In genomic region chr3:195212033-195212748, GRCh38 we compare ENCODE assay signal across 19 cellular contexts.
"Had no signal": no experiment of that assay in that cellular context is flagged by ENCODE, and none has a peak within 500 bp of the region (broad histone marks: within the 10 kb centered on the region; RNA-seq: fewer than 3 reads in every experiment).

No MANE protein-coding gene starts in this region.

- DNase-seq: activated CD4-positive, alpha-beta memory T cell treated with anti-CD3 and anti-CD28 coated beads, Interleukin-2, amount 10 ng/mL, durations not matched to agents 7 days and 5 days; activated CD4-positive, alpha-beta T cell treated with anti-CD3 and anti-CD28 coated beads for 48 hours; activated CD4-positive, CD25-positive, alpha-beta regulatory T cell; activated CD8-positive, alpha-beta memory T cell treated with anti-CD3 and anti-CD28 coated beads, Interleukin-2, amount 10 ng/mL, durations not matched to agents 7 days and 5 days; activated naive CD4-positive, alpha-beta T cell treated with anti-CD3 and anti-CD28 coated beads, Interleukin-2, amount 10 ng/mL, durations not matched to agents 7 days and 5 days; aorta; effector CD4-positive, alpha-beta T cell; lower lobe of right lung; nephron progenitor cell; occipital lobe; stomach; T-helper 1 cell; T-helper 9 cell; testis had no signal

- ATAC-seq: activated CD8-positive, alpha-beta memory T cell treated with anti-CD3 and anti-CD28 coated beads, Interleukin-2, amount 10 ng/mL, durations not matched to agents 7 days and 5 days; esophagus mucosa; lower lobe of right lung; SK-N-SH treated with all-trans-retinoic acid at 6 μM for 48 hours had no signal

- H3K4me3 Mint-ChIP-seq: activated CD4-positive, alpha-beta memory T cell treated with anti-CD3 and anti-CD28 coated beads, Interleukin-2, amount 10 ng/mL, durations not matched to agents 7 days and 5 days; activated CD8-positive, alpha-beta memory T cell treated with anti-CD3 and anti-CD28 coated beads, Interleukin-2, amount 10 ng/mL, durations not matched to agents 7 days and 5 days; activated naive CD4-positive, alpha-beta T cell treated with anti-CD3 and anti-CD28 coated beads, Interleukin-2, amount 10 ng/mL, durations not matched to agents 7 days and 5 days; mesothelial cell of epicardium; nephron progenitor cell had no signal

- H3K27me3 Mint-ChIP-seq: activated CD4-positive, alpha-beta memory T cell treated with anti-CD3 and anti-CD28 coated beads, Interleukin-2, amount 10 ng/mL, durations not matched to agents 7 days and 5 days; activated CD8-positive, alpha-beta memory T cell treated with anti-CD3 and anti-CD28 coated beads, Interleukin-2, amount 10 ng/mL, durations not matched to agents 7 days and 5 days; activated naive CD4-positive, alpha-beta T cell treated with anti-CD3 and anti-CD28 coated beads, Interleukin-2, amount 10 ng/mL, durations not matched to agents 7 days and 5 days; progenitor cell of endocrine pancreas had no signal

- H3K36me3 Mint-ChIP-seq: activated CD8-positive, alpha-beta memory T cell treated with anti-CD3 and anti-CD28 coated beads, Interleukin-2, amount 10 ng/mL, durations not matched to agents 7 days and 5 days; activated naive CD4-positive, alpha-beta T cell treated with anti-CD3 and anti-CD28 coated beads, Interleukin-2, amount 10 ng/mL, durations not matched to agents 7 days and 5 days had no signal

- H3K36me3 ChIP-seq: breast epithelium, lower lobe of right lung, stomach had no signal

- H3K27me3 ChIP-seq: breast epithelium, stomach, testis had no signal

- H3K9me3 ChIP-seq: breast epithelium, lower lobe of right lung, stomach, testis had no signal

- H3K27ac Mint-ChIP-seq: activated CD4-positive, alpha-beta memory T cell treated with anti-CD3 and anti-CD28 coated beads, Interleukin-2, amount 10 ng/mL, durations not matched to agents 7 days and 5 days; activated CD8-positive, alpha-beta memory T cell treated with anti-CD3 and anti-CD28 coated beads, Interleukin-2, amount 10 ng/mL, durations not matched to agents 7 days and 5 days; progenitor cell of endocrine pancreas had no signal

- H3K4me3 ChIP-seq: breast epithelium, lower lobe of right lung, stomach, testis had no signal
